21 cellular contexts compared by ENCODE assay signal in genomic region chr15:65095011-65095746, GRCh38. TPM values are rescaled to one million over a fixed set of nuclear protein-coding genes. Genes with fewer than 3 reads are reported as not detected.
A peak's percentile ranks its signal among the peaks of the same experiment; 100 is the strongest.
DNase-seq lines count a peak whose midpoint lies in the region; ATAC-seq, FAIRE-seq and TF ChIP-seq lines count a peak whose summit lies in the region.
"Had no signal": no experiment of that assay in that cellular context is flagged by ENCODE, and none has a peak within 500 bp of the region (broad histone marks: within the 10 kb centered on the region; RNA-seq: fewer than 3 reads in every experiment).

No MANE protein-coding gene starts in this region.

- H3K27me3 ChIP-seq in ascending aorta (no peaks in the 10 kb centered on the region), hepatocyte (no peaks in the 10 kb centered on the region), small intestine (ENCODE audit: control insufficient read depth in 2 of 2, insufficient read depth in 2 of 2, low read length in 2 of 2) (no peaks in the 10 kb centered on the region)
- H3K27me3 ChIP-seq: tibial nerve had no signal

- H3K36me3 ChIP-seq in ascending aorta (peaks cover 16 to 27% of the 10 kb centered on the region in 2 donors), hepatocyte (replicated peaks; ENCODE audit: insufficient read depth, low read depth) (no peaks in the 10 kb centered on the region), small intestine (ENCODE audit: control insufficient read depth in 2 of 2, insufficient read depth in 2 of 2, low read length in 2 of 2) (peaks cover 3 to 6% of the 10 kb centered on the region in 2 donors)

- no peak for FAIRE-seq in small intestine (lab: Jason Lieb, UNC)
- no peak for FAIRE-seq in D721Med (lab: Jason Lieb, UNC)
- FAIRE-seq: GM12891 had no signal

- H3K9me3 ChIP-seq in ascending aorta (no peaks in the 10 kb centered on the region), hepatocyte (ENCODE audit: low read depth) (no peaks in the 10 kb centered on the region), small intestine (ENCODE audit: control insufficient read depth, low read depth) (no peaks in the 10 kb centered on the region)
- H3K9me3 ChIP-seq: tibial nerve had no signal

- DNase-seq in ascending aorta (ENCODE audit: low spot score in 2 of 2) = peak in 1 of 2 donors; percentile 57
- peak; percentile 71 for DNase-seq in hepatocyte (ENCODE audit: low spot score)
- peak; percentile 86 for DNase-seq in small intestine
- DNase-seq in D721Med (ENCODE audit: insufficient read length, low spot score) = no peak
- DNase-seq: activated naive CD8-positive, alpha-beta T cell treated with anti-CD3 and anti-CD28 coated beads, Interleukin-2, amount 50 U/mL, for 24 hours; activated T-cell treated with anti-CD3 and anti-CD28 coated beads, Interleukin-2, amount 50 U/mL, for 1 hour; central memory CD4-positive, alpha-beta T cell; effector memory CD4-positive, alpha-beta T cell; GDM1; KBM-7; kidney glomerular epithelial cell; NCI-H1092; PC-3; stimulated activated CD4-positive, alpha-beta T cell treated with anti-CD3 and anti-CD28 coated beads, Interleukin-4, amount 100 ng/mL, for 4 hours had no signal

- ATAC-seq in GM18907 (IDR thresholded peaks at IDR 0.05; ENCODE audit: unreplicated experiment) (no peak), HG03439 (IDR thresholded peaks at IDR 0.05; ENCODE audit: unreplicated experiment) (no peak)
- ATAC-seq: activated naive CD8-positive, alpha-beta T cell treated with anti-CD3 and anti-CD28 coated beads, Interleukin-2, amount 50 U/mL, for 24 hours; PC-3 had no signal

- TF ChIP-seq CTCF in ascending aorta (IDR thresholded peaks at IDR 0.05) (no peak), hepatocyte (IDR thresholded peaks at IDR 0.05; ENCODE audit: poor library complexity) (no peak), D721Med (IDR thresholded peaks at IDR 0.05; ENCODE audit: insufficient read depth, missing control alignments) (no peak)

- no peaks in the 10 kb centered on the region for H3K9me2 ChIP-seq in hepatocyte (replicated peaks; ENCODE audit: insufficient read depth)

- H2AFZ ChIP-seq in hepatocyte = no peak overlapping the region

- H3K4me1 ChIP-seq in ascending aorta (peaks cover 0 to 44% of the 10 kb centered on the region in 2 donors), hepatocyte (ENCODE audit: insufficient read depth) (peaks cover 24% of the 10 kb centered on the region), small intestine (ENCODE audit: control insufficient read depth in 2 of 2, insufficient read depth in 1 of 2, low read depth in 1 of 2, low read length in 1 of 2) (peaks cover 0 to 10% of the 10 kb centered on the region in 2 donors)

- no peaks in the 10 kb centered on the region for H4K20me1 ChIP-seq in hepatocyte (ENCODE audit: insufficient read depth, poor library complexity, severe bottlenecking)

- no peaks in the 10 kb centered on the region for H3K79me2 ChIP-seq in hepatocyte

- intact Hi-C loops in ascending aorta (cut with DNase I) = no loop called here

- no peak overlapping the region for H3K4me3 ChIP-seq in ascending aorta
- no peak overlapping the region for H3K4me3 ChIP-seq in hepatocyte
- H3K4me3 ChIP-seq in small intestine (ENCODE audit: low read depth in 1 of 2, low read length in 2 of 2) = no peak overlapping the region
- H3K4me3 ChIP-seq: skin epidermis, tibial nerve had no signal

- peak overlapping the region; percentile 96 to 98 for H3K27ac ChIP-seq in ascending aorta
- peak overlapping the region; percentile 68 for H3K27ac ChIP-seq in hepatocyte
- peak overlapping the region in 1 of 2 donors; percentile 58 for H3K27ac ChIP-seq in small intestine (ENCODE audit: low read depth in 1 of 2, low read length in 1 of 2)
- H3K27ac ChIP-seq: HL-60, skin epidermis, tibial nerve had no signal

- H3K4me2 ChIP-seq in hepatocyte = peak overlapping the region; percentile 44

- 61% methylated on average over 5 of the region's 5 CpGs for WGBS in hepatocyte (ENCODE audit: low lambda C conversion rate, missing lambda C conversion rate)
- 18 to 56% (median 39%) methylated on average over 5 of the region's 5 CpGs for WGBS in small intestine, 3 donors

RNA-seq across cellular contexts. Expression of gene KBTBD13, which starts 18.6 kb away (rescaled TPM):
- total RNA-seq in ascending aorta (0.21 TPM), hepatocyte (not detected in 2 replicates)
- polyA plus RNA-seq in hepatocyte (0.10 and 0.56 TPM in 2 replicates), small intestine (under 1 TPM in 1 of 3 donors, not detected in 2; 0.03 TPM)
- total RNA-seq: osteocyte, PC-3, tibial nerve had no signal

RNA-seq across cellular contexts. Expression of gene UBAP1L, which starts 19.8 kb away (rescaled TPM):
- total RNA-seq in ascending aorta (10.9 TPM), hepatocyte (0.96 and 1.8 TPM in 2 replicates)
- polyA plus RNA-seq in hepatocyte (2.5 and 3.0 TPM in 2 replicates), small intestine (1 to 10 TPM; 1.5 to 5.8 (median 4.9) TPM)

RNA-seq across cellular contexts. Expression of gene RASL12, which starts 27.4 kb away (rescaled TPM):
- total RNA-seq in ascending aorta (187 TPM), hepatocyte (6.4 and 6.5 TPM in 2 replicates)
- polyA plus RNA-seq in hepatocyte (4.6 and 5.1 TPM in 2 replicates), small intestine (1 to 10 TPM in 2 of 3 donors, under 1 TPM in 1; 0.45 to 7.7 (median 2.2) TPM)
- total RNA-seq: PC-3 had no signal

RNA-seq across cellular contexts. Expression of gene PDCD7, which starts 38.4 kb away (rescaled TPM):
- total RNA-seq in ascending aorta (9.2 TPM), hepatocyte (15.2 and 18.7 TPM in 2 replicates)
- polyA plus RNA-seq in hepatocyte (13.6 and 17.5 TPM in 2 replicates), small intestine (10 to 100 TPM in 2 of 3 donors, 1 to 10 TPM in 1; 8.4 to 12.3 (median 11.6) TPM)

RNA-seq across cellular contexts. Expression of gene SLC51B, which starts 50.0 kb away (rescaled TPM):
- total RNA-seq in ascending aorta (not detected), hepatocyte (6.5 and 8.8 TPM in 2 replicates)
- polyA plus RNA-seq in hepatocyte (5.8 and 8.6 TPM in 2 replicates), small intestine (100 to 1,000 TPM in 2 of 3 donors, 10 to 100 TPM in 1; 82.7 to 258 (median 242) TPM)
- total RNA-seq: osteocyte, PC-3 had no signal

Comparison
In these comparisons a context has a peak if more than half of its experiments do, and no peak if none do; other contexts are left out.
1. RNA of gene RASL12, which starts 27.4 kb away (total RNA-seq): 187 TPM in ascending aorta (single experiment); 6.4 to 6.5 TPM in hepatocyte; every median in the first group is over 10 times any median in the second.